In genomic region chr22:46390652-46391301, GRCh38 we compare ENCODE assay signal across 8 cellular contexts. TPM values are rescaled to one million over a fixed set of nuclear protein-coding genes. Genes with fewer than 3 reads are reported as not detected.
A peak's percentile ranks its signal among the peaks of the same experiment; 100 is the strongest.
DNase-seq lines count a peak whose midpoint lies in the region; TF ChIP-seq lines count a peak whose summit lies in the region.

No MANE protein-coding gene starts in this region.

- H3K4me1 ChIP-seq in SJCRH30 (no peaks in the 10 kb centered on the region; the same call in 1 of the 2 replicates), Karpas-422 (ENCODE audit: low read length) (no peaks in the 10 kb centered on the region)

- H2AFZ ChIP-seq in Karpas-422 (ENCODE audit: low read length) = no peak overlapping the region

- H3K4me3 ChIP-seq in SJCRH30 (peak overlapping the region; percentile 39), Karpas-422 (ENCODE audit: low read length) (no peak overlapping the region)

- H3K4me2 ChIP-seq in Karpas-422 (ENCODE audit: low read depth, low read length, poor library complexity, severe bottlenecking) = no peak overlapping the region

- H3K9me3 ChIP-seq in SJCRH30 (replicated peaks) (no peaks in the 10 kb centered on the region), Karpas-422 (ENCODE audit: low read length) (no peaks in the 10 kb centered on the region)

- no peak overlapping the region for H3K27ac Mint-ChIP-seq in HFFc6

- no peaks in the 10 kb centered on the region for H3K9me3 Mint-ChIP-seq in HFFc6

- H3K27ac ChIP-seq in SJCRH30 (no peak overlapping the region), Karpas-422 (ENCODE audit: low read length) (no peak overlapping the region)

- no peaks in the 10 kb centered on the region for H3K36me3 Mint-ChIP-seq in HFFc6 (ENCODE audit: low read depth)

- intact Hi-C loops in head of caudate nucleus (cut with DNase I) = no loop called here

- no peaks in the 10 kb centered on the region for H4K20me1 ChIP-seq in Karpas-422 (ENCODE audit: insufficient read depth, low read depth, low read length)

- H3K27me3 Mint-ChIP-seq in HFFc6 (ENCODE audit: insufficient read depth) = peaks cover 13% of the 10 kb centered on the region

- no peaks in the 10 kb centered on the region for H3K79me2 ChIP-seq in Karpas-422 (ENCODE audit: low read length)

- no peaks in the 10 kb centered on the region for H3K9me2 ChIP-seq in Karpas-422 (replicated peaks; ENCODE audit: insufficient read depth, low read length)

- H3K27me3 ChIP-seq in SJCRH30 = peaks cover 4% of the 10 kb centered on the region; the same call in 1 of the 2 replicates
- H3K27me3 ChIP-seq in Karpas-422 (ENCODE audit: low read length) = no peaks in the 10 kb centered on the region

- TF ChIP-seq CTCF in HFFc6 (IDR thresholded peaks at IDR 0.05) = no peak; the same call in 1 of the 2 replicates

- no peak overlapping the region for H3K9ac ChIP-seq in Karpas-422 (ENCODE audit: low read length)

- DNase-seq in GM04503 (ENCODE audit: low read depth) (peak; percentile 7), SJCRH30 (peak; percentile 70 to 81), head of caudate nucleus (peak in 23 of 42 donors; percentile 11 to 64 (median 23)), renal cortical epithelial cell (ENCODE audit: low read depth) (peak; percentile 54), NCI-H1417 (lab: John Stamatoyannopoulos, UW) (no peak), Karpas-422 (no peak), GDM1 (lab: John Stamatoyannopoulos, UW) (no peak), HFFc6 (no peak)

- H3K4me1 Mint-ChIP-seq in HFFc6 (ENCODE audit: low read depth) = no peaks in the 10 kb centered on the region

- H3K36me3 ChIP-seq in SJCRH30 (no peaks in the 10 kb centered on the region), Karpas-422 (ENCODE audit: insufficient read depth, low read length) (no peaks in the 10 kb centered on the region)

- H3K4me3 Mint-ChIP-seq in HFFc6 = no peak overlapping the region

RNA-seq across cellular contexts. Expression of gene TRMU, which starts 55.3 kb away (rescaled TPM):
- 79.9 and 94.8 TPM in 2 replicates for total RNA-seq in SJCRH30 (2014; rRNA removed; shearing (Covaris generic))
- total RNA-seq in renal cortical epithelial cell = 24.3 and 41.2 TPM in 2 replicates
- 48.4 and 61.0 TPM in 2 replicates for total RNA-seq in Karpas-422 (2014; rRNA removed; shearing (Covaris generic); ENCODE audit: low replicate concordance)
- 10 to 100 TPM; 26.4 to 36.4 (median 32.4) TPM for total RNA-seq in HFFc6 (2021; fragmentation: NEBNext Ultra II Directional; extraction: Animal tissue kit (Norgen Biotek cat#: 25700))

Comparison
In these comparisons a context has a peak if more than half of its experiments do, and no peak if none do; other contexts are left out.
1. DNase-seq: peak in GM04503 (single experiment), SJCRH30 (2 of 2), head of caudate nucleus (23 of 42) and renal cortical epithelial cell (single experiment); none in NCI-H1417 (0 of 3), Karpas-422 (single experiment), GDM1 (single experiment) and HFFc6 (single experiment).